In the genomic region with DNA sequence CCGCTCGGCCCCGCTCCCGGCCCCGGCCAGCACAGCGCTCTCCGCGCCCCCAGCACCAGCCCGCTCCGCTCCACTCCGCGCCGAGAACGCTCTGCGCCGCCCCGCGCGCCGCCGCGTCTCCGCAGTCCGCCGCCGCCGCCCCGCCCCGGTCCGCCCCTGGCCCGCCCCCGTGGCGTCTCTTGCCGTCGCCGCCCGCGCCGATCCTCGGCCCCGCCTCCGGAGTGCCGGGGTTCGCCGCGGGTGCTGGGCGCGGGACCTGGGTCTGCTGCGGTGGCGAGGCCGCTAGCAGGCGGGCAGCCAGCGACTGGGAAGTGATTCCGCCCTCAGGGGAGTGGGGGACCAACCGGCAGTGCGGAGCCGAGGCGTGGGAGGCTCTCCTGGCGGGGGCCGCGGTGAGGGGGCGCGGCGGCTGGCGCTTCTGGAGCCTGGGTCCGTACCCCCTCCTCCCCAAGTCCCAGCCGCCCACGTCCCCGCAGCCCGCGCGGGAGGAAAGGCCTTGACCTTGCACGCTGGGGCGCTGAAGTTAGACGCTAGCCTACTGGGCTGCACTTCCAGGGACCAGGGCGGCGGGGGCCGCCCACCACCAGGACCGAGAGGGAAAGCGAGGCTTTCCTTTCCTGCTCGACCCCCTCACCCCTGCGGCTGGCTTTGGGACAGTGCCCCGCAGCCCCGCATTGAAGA, we compare ENCODE assay signal across 8 cellular contexts. TPM values are rescaled to one million over a fixed set of nuclear protein-coding genes. Genes with fewer than 3 reads are reported as not detected.
DNase-seq lines count a peak whose midpoint lies in the region; ATAC-seq and FAIRE-seq lines count a peak whose summit lies in the region.

A gene with protein sequence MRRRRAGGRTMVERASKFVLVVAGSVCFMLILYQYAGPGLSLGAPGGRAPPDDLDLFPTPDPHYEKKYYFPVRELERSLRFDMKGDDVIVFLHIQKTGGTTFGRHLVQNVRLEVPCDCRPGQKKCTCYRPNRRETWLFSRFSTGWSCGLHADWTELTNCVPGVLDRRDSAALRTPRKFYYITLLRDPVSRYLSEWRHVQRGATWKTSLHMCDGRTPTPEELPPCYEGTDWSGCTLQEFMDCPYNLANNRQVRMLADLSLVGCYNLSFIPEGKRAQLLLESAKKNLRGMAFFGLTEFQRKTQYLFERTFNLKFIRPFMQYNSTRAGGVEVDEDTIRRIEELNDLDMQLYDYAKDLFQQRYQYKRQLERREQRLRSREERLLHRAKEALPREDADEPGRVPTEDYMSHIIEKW (minus strand): TSS at position 93 of the 681 bp plus-strand sequence. CDS start 305 bp downstream, outside the sequence.

- H4K8ac ChIP-seq in neuronal stem cell (ENCODE audit: low read depth, low read length): no peak within 1 kb of the TSS

- no peak within 1 kb of the TSS for H2BK5ac ChIP-seq in neuronal stem cell (ENCODE audit: low read length)

- H3K36me3 ChIP-seq in KOPT-K1 (ENCODE audit: insufficient read depth, low read length) (peaks cover 37% of the 10 kb centered on the region), SK-N-MC (ENCODE audit: insufficient read depth, low read length) (peaks cover 23% of the 10 kb centered on the region; the same call in 1 of the 2 replicates), neuronal stem cell (replicated peaks in 1 of 2; ENCODE audit: control insufficient read depth in 2 of 2, insufficient read depth in 2 of 2, low read length in 2 of 2) (peaks cover 3 to 28% of the 10 kb centered on the region in 2 donors), subcutaneous abdominal adipose tissue (ENCODE audit: control insufficient read depth in 5 of 5, insufficient read depth in 5 of 5, low read length in 5 of 5) (peaks cover 0 to 6% (median 0%) of the 10 kb centered on the region in 5 donors)

- H3K18ac ChIP-seq in neuronal stem cell (ENCODE audit: low read length): peak within 1 kb of the TSS; percentile 96

- peak within 1 kb of the TSS; percentile 98 for H2AK5ac ChIP-seq in neuronal stem cell (ENCODE audit: low read depth, low read length)

- DNase-seq in ELR (ENCODE audit: low read depth) (peak; percentile 85), SK-N-MC (ENCODE audit: low read depth, low spot score) (no peak), frontal cortex (ENCODE audit: low spot score in 2 of 2) (peak; percentile 95 to 97), neuronal stem cell (ENCODE audit: low spot score) (peak; percentile 85)
- peak; percentile 91 for DNase-seq in activated naive CD4-positive, alpha-beta T cell treated with Interleukin-2 at 50 U/mL for 16 hours

- H3K14ac ChIP-seq in neuronal stem cell (ENCODE audit: low read length): peak within 1 kb of the TSS; percentile 97

- no peak within 1 kb of the TSS for H3K4ac ChIP-seq in neuronal stem cell (ENCODE audit: low read length)

- H2BK120ac ChIP-seq in neuronal stem cell (ENCODE audit: low read depth, low read length): no peak within 1 kb of the TSS

- FAIRE-seq in frontal cortex (lab: Jason Lieb, UNC): no peak

- peak within 1 kb of the TSS; percentile 93 for H3K4me3 ChIP-seq in SK-N-MC
- peak within 1 kb of the TSS; percentile 95 to 97 for H3K4me3 ChIP-seq in neuronal stem cell (ENCODE audit: low read length in 2 of 2)
- H3K4me3 ChIP-seq in subcutaneous abdominal adipose tissue (ENCODE audit: low read depth in 1 of 5, low read length in 5 of 5): peak within 1 kb of the TSS in 4 of 5 donors; percentile 68 to 84 (median 78)

- H3K4me2 ChIP-seq in neuronal stem cell (ENCODE audit: insufficient read depth, low read length, poor library complexity, severe bottlenecking): peak within 1 kb of the TSS; percentile 97

- H2BK12ac ChIP-seq in neuronal stem cell (ENCODE audit: low read length): peak within 1 kb of the TSS; percentile 73

- peak; percentile 54 for ATAC-seq in GM21786 (IDR thresholded peaks at IDR 0.05; ENCODE audit: unreplicated experiment)

- H3K4me1 ChIP-seq in neuronal stem cell (ENCODE audit: control insufficient read depth in 2 of 2, insufficient read depth in 1 of 2, low read depth in 1 of 2, low read length in 2 of 2) (peaks cover 33 to 38% of the 10 kb centered on the region in 2 donors), subcutaneous abdominal adipose tissue (ENCODE audit: control insufficient read depth in 5 of 5, insufficient read depth in 5 of 5, low read length in 5 of 5) (peaks cover 3 to 71% (median 60%) of the 10 kb centered on the region in 5 donors)

- H3K27ac ChIP-seq in KOPT-K1 (ENCODE audit: low read depth, low read length, poor library complexity, severe bottlenecking): peak within 1 kb of the TSS; percentile 78
- no peak within 1 kb of the TSS for H3K27ac ChIP-seq in SK-N-MC
- no peak within 1 kb of the TSS for H3K27ac ChIP-seq in neuronal stem cell (replicated peaks; ENCODE audit: low read length)
- H3K27ac ChIP-seq in subcutaneous abdominal adipose tissue (ENCODE audit: low read depth, low read length): no peak within 1 kb of the TSS

- peak within 1 kb of the TSS; percentile 84 for H3K9ac ChIP-seq in SK-N-MC (ENCODE audit: insufficient read length)
- H3K9ac ChIP-seq in neuronal stem cell (ENCODE audit: low read depth, low read length, poor library complexity): peak within 1 kb of the TSS; percentile 92
- H3K9ac ChIP-seq in subcutaneous abdominal adipose tissue (ENCODE audit: low read length in 5 of 5): peak within 1 kb of the TSS in 4 of 5 donors; percentile 49 to 82 (median 70)

- peak within 1 kb of the TSS; percentile 97 for H2BK15ac ChIP-seq in neuronal stem cell (ENCODE audit: low read length)

- H3K27me3 ChIP-seq in neuronal stem cell (ENCODE audit: control insufficient read depth in 3 of 3, insufficient read depth in 3 of 3, low read depth in 1 of 3, low read length in 3 of 3): peaks cover 0 to 24% (median 0%) of the 10 kb centered on the region in 3 experiments
- no peaks in the 10 kb centered on the region for H3K27me3 ChIP-seq in subcutaneous abdominal adipose tissue (ENCODE audit: control insufficient read depth in 5 of 5, insufficient read depth in 4 of 5, low read length in 5 of 5)

- peak within 1 kb of the TSS; percentile 99 for H2AFZ ChIP-seq in neuronal stem cell (ENCODE audit: low read length)

- no peaks in the 10 kb centered on the region for H3K9me3 ChIP-seq in KOPT-K1 (ENCODE audit: insufficient read depth, low read length, poor library complexity, severe bottlenecking)
- H3K9me3 ChIP-seq in SK-N-MC (ENCODE audit: low read depth, low read length): no peaks in the 10 kb centered on the region
- no peaks in the 10 kb centered on the region for H3K9me3 ChIP-seq in neuronal stem cell (replicated peaks in 1 of 2; ENCODE audit: control insufficient read depth in 2 of 2, insufficient read depth in 1 of 2, low read depth in 1 of 2, low read length in 2 of 2)
- no peaks in the 10 kb centered on the region for H3K9me3 ChIP-seq in subcutaneous abdominal adipose tissue (ENCODE audit: control insufficient read depth in 5 of 5, low read length in 5 of 5)

- H4K91ac ChIP-seq in neuronal stem cell (ENCODE audit: low read depth, low read length, poor library complexity): no peak within 1 kb of the TSS

- H3K23ac ChIP-seq in neuronal stem cell (ENCODE audit: low read depth, low read length, poor library complexity): peak within 1 kb of the TSS; percentile 98

- no CpG with 5 or more reads among the region's 84 CpGs for WGBS in neuronal stem cell (ENCODE audit: extremely low coverage in 2 of 2, insufficient read length in 2 of 2, insufficient replicate concordance in 1 of 2), 2 donors

- H3K79me1 ChIP-seq in neuronal stem cell (ENCODE audit: low read depth, low read length): peaks cover 29% of the 10 kb centered on the region

RNA-seq across cellular contexts. Expression of the gene that starts here (rescaled TPM):
- total RNA-seq in frontal cortex: 51.8 TPM
- polyA plus RNA-seq in neuronal stem cell (2013, experiment 1 of 2): 32.8 TPM
- polyA plus RNA-seq in neuronal stem cell (2013, experiment 2 of 2): 32.8 TPM
